In genomic region chr5:173493846-173494245, GRCh38 we compare ENCODE assay signal across 37 cellular contexts.
"Had no signal": no experiment of that assay in that cellular context is flagged by ENCODE, and none has a peak within 500 bp of the region (broad histone marks: within the 10 kb centered on the region; RNA-seq: fewer than 3 reads in every experiment).

No MANE protein-coding gene starts in this region.

- H3K27ac ChIP-seq: ascending aorta, cardiac muscle cell, Peyer's patch, SJSA1, VCaP had no signal

- H3K4me1 Mint-ChIP-seq: activated B cell treated with CpG ODN at 0.5 μM for 24 hours; activated naive CD4-positive, alpha-beta T cell treated with anti-CD3 and anti-CD28 coated beads, Interleukin-2, amount 10 ng/mL, durations not matched to agents 7 days and 5 days; activated naive CD8-positive, alpha-beta T cell treated with anti-CD3 and anti-CD28 coated beads, Interleukin-2, amount 50 U/mL, for 24 hours; T-cell; T-helper 17 cell had no signal

- ATAC-seq: activated naive CD8-positive, alpha-beta T cell treated with anti-CD3 and anti-CD28 coated beads, Interleukin-2, amount 50 U/mL, for 24 hours; activated T-cell treated with anti-CD3 and anti-CD28 coated beads, Interleukin-2, amount 50 U/mL, for 4 hours; PC-3; SK-N-SH treated with all-trans-retinoic acid at 6 μM for 48 hours; T-cell; T-helper 17 cell had no signal

- H3K9me3 Mint-ChIP-seq: activated B cell treated with CpG ODN at 0.5 μM for 24 hours; activated CD4-positive, alpha-beta memory T cell treated with anti-CD3 and anti-CD28 coated beads for 36 hours; activated naive CD4-positive, alpha-beta T cell treated with anti-CD3 and anti-CD28 coated beads, Interleukin-2, amount 10 ng/mL, durations not matched to agents 7 days and 5 days; activated naive CD8-positive, alpha-beta T cell treated with anti-CD3 and anti-CD28 coated beads, Interleukin-2, amount 50 U/mL, for 24 hours; activated T-cell treated with anti-CD3 and anti-CD28 coated beads, Interleukin-2, amount 50 U/mL, for 4 hours; activated T-helper 1 cell treated with anti-CD3 and anti-CD28 coated beads, Interleukin-12 subunit alpha, Interleukin-12 subunit beta, Interleukin-2, Interleukin-4 antibody, amounts not matched to agents 30 ng/mL and 10 ng/mL and 1 ng/mL, durations not matched to agents 14 hours and 24 hours and 36 hours; T-cell had no signal

- H3K27ac Mint-ChIP-seq: activated B cell treated with CpG ODN at 0.5 μM for 24 hours; activated CD4-positive, alpha-beta memory T cell treated with anti-CD3 and anti-CD28 coated beads for 36 hours; activated naive CD4-positive, alpha-beta T cell treated with anti-CD3 and anti-CD28 coated beads, Interleukin-2, amount 10 ng/mL, durations not matched to agents 7 days and 5 days; activated naive CD8-positive, alpha-beta T cell; activated naive CD8-positive, alpha-beta T cell treated with anti-CD3 and anti-CD28 coated beads, Interleukin-2, amount 50 U/mL, for 24 hours; activated T-helper 1 cell treated with anti-CD3 and anti-CD28 coated beads, Interleukin-12 subunit alpha, Interleukin-12 subunit beta, Interleukin-2, Interleukin-4 antibody, amounts not matched to agents 30 ng/mL and 10 ng/mL and 1 ng/mL, durations not matched to agents 14 hours and 24 hours and 36 hours; T-cell; T-helper 17 cell had no signal

- H3K4me3 ChIP-seq: ascending aorta, cardiac muscle cell, Peyer's patch, SJSA1 had no signal

- DNase-seq: activated B cell treated with CpG ODN at 0.5 μM for 24 hours; activated CD4-positive, alpha-beta memory T cell treated with anti-CD3 and anti-CD28 coated beads for 36 hours; activated CD4-positive, alpha-beta T cell treated with anti-CD3 and anti-CD28 coated beads for 4 hours; activated CD4-positive, alpha-beta T cell treated with anti-CD3 and anti-CD28 coated beads, Interleukin-2, amount 50 U/mL, for 1 hour; activated CD4-positive, CD25-positive, alpha-beta regulatory T cell treated with anti-CD3 and anti-CD28 coated beads, Interleukin-2, amount 50 U/mL, for 72 hours; activated CD8-positive, alpha-beta memory T cell treated with anti-CD3 and anti-CD28 coated beads, Interleukin-2, amount 50 U/mL, for 4 hours; activated naive CD4-positive, alpha-beta T cell treated with anti-CD3 and anti-CD28 coated beads, Interleukin-2, amount 10 ng/mL, durations not matched to agents 7 days and 5 days; activated naive CD8-positive, alpha-beta T cell treated with anti-CD3 and anti-CD28 coated beads, Interleukin-2, amount 50 U/mL, for 24 hours; activated T-cell treated with anti-CD3 and anti-CD28 coated beads for 4 hours; activated T-cell treated with anti-CD3 and anti-CD28 coated beads, Interleukin-2, amount 50 U/mL, for 4 hours; amniotic stem cell; cerebellar nuclear complex; Kasumi-1; KG1; MM.1S; MV-4-11; NCI-H1092; NCI-H1436 treated with DMSO at 0.1 percent for 48 hours; NCI-H1694 treated with DMSO at 0.1 percent for 48 hours; NCI-H2029; NCI-H345; NCI-H524 treated with DMSO at 0.1 percent for 48 hours; NCI-H748 treated with DMSO at 0.1 percent for 48 hours; NK-92 treated with Interleukin-12 subunit alpha and Interleukin-12 subunit beta, amount 100 ng/mL, for 24 hours; PC-3; Peyer's patch; RPMI8226; SHP77 treated with DMSO at 0.1 percent for 48 hours; T-cell; T-helper 17 cell had no signal

- H3K36me3 ChIP-seq: ascending aorta, cardiac muscle cell, Peyer's patch, SJSA1 had no signal

- H3K4me1 ChIP-seq: Peyer's patch had no signal

- H3K9me3 ChIP-seq: ascending aorta, Peyer's patch, SJSA1 had no signal

- H3K4me3 Mint-ChIP-seq: activated B cell treated with CpG ODN at 0.5 μM for 24 hours; activated CD4-positive, alpha-beta memory T cell treated with anti-CD3 and anti-CD28 coated beads for 36 hours; activated naive CD4-positive, alpha-beta T cell treated with anti-CD3 and anti-CD28 coated beads, Interleukin-2, amount 10 ng/mL, durations not matched to agents 7 days and 5 days; activated naive CD8-positive, alpha-beta T cell; activated naive CD8-positive, alpha-beta T cell treated with anti-CD3 and anti-CD28 coated beads, Interleukin-2, amount 50 U/mL, for 24 hours; activated T-cell treated with anti-CD3 and anti-CD28 coated beads, Interleukin-2, amount 50 U/mL, for 4 hours; activated T-helper 1 cell treated with anti-CD3 and anti-CD28 coated beads, Interleukin-12 subunit alpha, Interleukin-12 subunit beta, Interleukin-2, Interleukin-4 antibody, amounts not matched to agents 30 ng/mL and 10 ng/mL and 1 ng/mL, durations not matched to agents 14 hours and 24 hours and 36 hours; T-cell; T-helper 17 cell had no signal

- H3K27me3 ChIP-seq: ascending aorta, cardiac muscle cell, Peyer's patch, SJSA1 had no signal

- H3K36me3 Mint-ChIP-seq: activated CD4-positive, alpha-beta memory T cell treated with anti-CD3 and anti-CD28 coated beads for 36 hours; activated naive CD4-positive, alpha-beta T cell treated with anti-CD3 and anti-CD28 coated beads, Interleukin-2, amount 10 ng/mL, durations not matched to agents 7 days and 5 days; activated naive CD8-positive, alpha-beta T cell; T-cell had no signal
